ENCODE assay signal across 9 cellular contexts in genomic region chr12:52358575-52359350, GRCh38. TPM values are rescaled to one million over a fixed set of nuclear protein-coding genes. Genes with fewer than 3 reads are reported as not detected.
DNase-seq lines count a peak whose midpoint lies in the region; TF ChIP-seq lines count a peak whose summit lies in the region.
"Had no signal": no experiment of that assay in that cellular context is flagged by ENCODE, and none has a peak within 500 bp of the region (broad histone marks: within the 10 kb centered on the region; RNA-seq: fewer than 3 reads in every experiment).

No MANE protein-coding gene starts in this region.

- no peaks in the 10 kb centered on the region for H3K9me3 ChIP-seq in spleen

- TF ChIP-seq CTCF in spleen (IDR thresholded peaks at IDR 0.05 in 8 of 11, conservative IDR thresholded peaks at IDR 0.05 in 3 of 11) = no peak

- WGBS in spleen, 5 donors = 34 to 49% (median 43%) methylated on average over 4 to 5 of the region's 5 CpGs

- no peaks in the 10 kb centered on the region for H3K36me3 ChIP-seq in spleen

- DNase-seq in activated T-cell treated with anti-CD3 and anti-CD28 coated beads, Interleukin-2, amount 50 U/mL, for 1 hour = peak; percentile 27
- DNase-seq in activated T-cell treated with anti-CD3 and anti-CD28 coated beads for 4 hours (no peak), H4 (ENCODE audit: low spot score) (peak; percentile 48), NCI-H146 (lab: John Stamatoyannopoulos, UW) (peak; percentile 84), spleen (peak; percentile 68), CD1c-positive myeloid dendritic cell (ENCODE audit: extremely low spot score) (no peak), NCI-H82 (lab: John Stamatoyannopoulos, UW) (no peak), NCI-H2196 treated with DMSO at 0.1 percent for 48 hours (lab: John Stamatoyannopoulos, UW; ENCODE audit: unreplicated experiment) (no peak)

- peaks cover 5 to 23% (median 15%) of the 10 kb centered on the region in 6 donors for H3K4me1 ChIP-seq in spleen

- peaks cover 0 to 20% (median 0%) of the 10 kb centered on the region in 7 donors for H3K27me3 ChIP-seq in spleen (replicated peaks in 1 of 7)

- peak overlapping the region in 2 of 8 donors; percentile 6 to 14 for H3K27ac ChIP-seq in spleen

- TF ChIP-seq POLR2A in spleen (IDR thresholded peaks at IDR 0.05) = no peak

- intact Hi-C loops in spleen (cut with DNase I; ENCODE audit: low total_unique reads) = no loop called here

- H3K4me3 ChIP-seq in spleen = no peak overlapping the region

RNA-seq across cellular contexts. Expression of gene KRT85, which starts 8.5 kb away (rescaled TPM):
- not detected in 2 replicates for total RNA-seq in H4 (2014; rRNA removed; shearing (Covaris generic))
- total RNA-seq in spleen = under 1 TPM in 1 of 7 donors, not detected in 6; 0.52 TPM
- polyA plus RNA-seq in spleen = not detected
- total RNA-seq: mononuclear cell had no signal

RNA-seq across cellular contexts. Expression of gene KRT84, which starts 26.7 kb away (rescaled TPM):
- not detected in 2 replicates for total RNA-seq in H4 (2014; rRNA removed; shearing (Covaris generic))
- under 1 TPM in 1 of 7 donors, not detected in 6; 0.52 TPM for total RNA-seq in spleen
- polyA plus RNA-seq in spleen = not detected
- total RNA-seq: mononuclear cell had no signal

RNA-seq across cellular contexts. Expression of gene KRT83, which starts 37.6 kb away (rescaled TPM):
- not detected in 2 replicates for total RNA-seq in H4 (2014; rRNA removed; shearing (Covaris generic))
- total RNA-seq in spleen = not detected
- polyA plus RNA-seq in spleen = not detected
- total RNA-seq: mononuclear cell had no signal

RNA-seq across cellular contexts. Expression of gene KRT82, which starts 47.4 kb away (rescaled TPM):
- total RNA-seq in H4 (2014; rRNA removed; shearing (Covaris generic)) = not detected in 2 replicates
- not detected for total RNA-seq in spleen
- under 1 TPM in 1 of 3 donors, not detected in 2; 0.04 TPM for polyA plus RNA-seq in spleen
- total RNA-seq: mononuclear cell had no signal

Comparison
In these comparisons a context has a peak if more than half of its experiments do, and no peak if none do; other contexts are left out.
1. DNase-seq: peak in activated T-cell treated with anti-CD3 and anti-CD28 coated beads, Interleukin-2, amount 50 U/mL, for 1 hour (single experiment), H4 (single experiment), NCI-H146 (single experiment) and spleen (single experiment); none in activated T-cell treated with anti-CD3 and anti-CD28 coated beads for 4 hours (single experiment), CD1c-positive myeloid dendritic cell (single experiment), NCI-H82 (single experiment) and NCI-H2196 treated with DMSO at 0.1 percent for 48 hours (single experiment).